Comparison of ENCODE assay signal across 8 cellular contexts in the genomic region with DNA sequence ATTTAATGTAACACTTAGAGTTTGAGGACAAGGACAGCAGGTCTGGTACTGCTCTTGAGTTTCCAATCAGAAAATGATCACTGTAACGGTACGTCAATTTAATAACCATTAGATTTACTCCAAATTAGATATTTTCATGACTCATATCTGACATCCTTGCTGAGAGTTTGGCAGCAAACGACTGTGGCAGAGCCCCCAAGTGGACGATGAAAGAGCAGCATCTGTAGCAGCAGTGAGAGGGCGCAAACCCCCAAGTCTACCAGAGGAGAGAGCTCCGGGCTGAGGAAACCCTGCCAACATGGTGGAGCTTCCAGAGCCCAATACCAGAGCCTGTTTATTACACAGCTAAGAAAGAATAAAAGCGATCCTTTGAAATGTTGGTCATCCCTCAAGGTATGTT.
DNase-seq lines count a peak whose midpoint lies in the region; ATAC-seq and TF ChIP-seq lines count a peak whose summit lies in the region.

No MANE protein-coding gene starts in this region.

- no peaks in the 10 kb centered on the region for H3K9me3 ChIP-seq in CD8-positive, alpha-beta T cell (ENCODE audit: low read length)
- H3K9me3 ChIP-seq in left ventricle myocardium inferior (replicated peaks) = no peaks in the 10 kb centered on the region
- no peaks in the 10 kb centered on the region for H3K9me3 ChIP-seq in gastrocnemius medialis

- no peaks in the 10 kb centered on the region for H3K36me3 Mint-ChIP-seq in CD8-positive, alpha-beta T cell
- no peaks in the 10 kb centered on the region for H3K36me3 Mint-ChIP-seq in activated T-cell treated with anti-CD3 and anti-CD28 coated beads, Interleukin-2, amount 50 U/mL, for 4 hours (ENCODE audit: insufficient read depth)

- H3K27me3 ChIP-seq in CD8-positive, alpha-beta T cell (ENCODE audit: insufficient read depth, low read length) = no peaks in the 10 kb centered on the region
- H3K27me3 ChIP-seq in left ventricle myocardium inferior (ENCODE audit: low read depth) = no peaks in the 10 kb centered on the region
- no peaks in the 10 kb centered on the region for H3K27me3 ChIP-seq in gastrocnemius medialis

- POLR2A ChIA-PET in CD8-positive, alpha-beta T cell (lab: Charles Lee) = no interaction called here

- no peak overlapping the region for H3K4me3 ChIP-seq in CD8-positive, alpha-beta T cell (ENCODE audit: low read depth, low read length)
- no peak overlapping the region for H3K4me3 ChIP-seq in left ventricle myocardium inferior
- H3K4me3 ChIP-seq in gastrocnemius medialis = no peak overlapping the region

- DNase-seq in CD8-positive, alpha-beta T cell = no peak
- DNase-seq in NCI-H1417 (lab: John Stamatoyannopoulos, UW) = peak; percentile 10 to 79 (median 54)
- no peak for DNase-seq in activated T-cell treated with anti-CD3 and anti-CD28 coated beads, Interleukin-2, amount 50 U/mL, for 4 hours
- peak; percentile 56 for DNase-seq in left ventricle myocardium inferior
- peak; percentile 45 for DNase-seq in stimulated activated CD4-positive, alpha-beta T cell treated with anti-CD3 and anti-CD28 coated beads, Interleukin-15, amount 100 ng/mL, for 24 hours
- no peak for DNase-seq in gastrocnemius medialis

- no peaks in the 10 kb centered on the region for H3K36me3 ChIP-seq in CD8-positive, alpha-beta T cell (ENCODE audit: insufficient read depth, low read length)
- H3K36me3 ChIP-seq in left ventricle myocardium inferior (no peaks in the 10 kb centered on the region), gastrocnemius medialis (no peaks in the 10 kb centered on the region)

- H3K4me1 ChIP-seq in CD8-positive, alpha-beta T cell (ENCODE audit: insufficient read depth, low read length) = no peaks in the 10 kb centered on the region
- H3K4me1 ChIP-seq in left ventricle myocardium inferior (no peaks in the 10 kb centered on the region), gastrocnemius medialis (no peaks in the 10 kb centered on the region)

- H3K27ac ChIP-seq in CD8-positive, alpha-beta T cell (ENCODE audit: low read depth, low read length) = no peak overlapping the region
- H3K27ac ChIP-seq in left ventricle myocardium inferior (replicated peaks) = no peak overlapping the region
- no peak overlapping the region for H3K27ac ChIP-seq in gastrocnemius medialis

- in situ Hi-C loops in gastrocnemius medialis (cut with MboI; ENCODE audit: low sequenced_read_pairs in 4 of 4) = no loop called here

- H3K9me3 Mint-ChIP-seq in CD8-positive, alpha-beta T cell = no peaks in the 10 kb centered on the region
- no peaks in the 10 kb centered on the region for H3K9me3 Mint-ChIP-seq in activated T-cell treated with anti-CD3 and anti-CD28 coated beads, Interleukin-2, amount 50 U/mL, for 4 hours

- no peak for ATAC-seq in CD8-positive, alpha-beta T cell
- peak; percentile 100 for ATAC-seq in GM18867 (IDR thresholded peaks at IDR 0.05; ENCODE audit: unreplicated experiment)
- peak; percentile 100 for ATAC-seq in HG02938 (IDR thresholded peaks at IDR 0.05; ENCODE audit: unreplicated experiment)
- ATAC-seq in activated T-cell treated with anti-CD3 and anti-CD28 coated beads, Interleukin-2, amount 50 U/mL, for 4 hours = peak; percentile 48 to 56
- ATAC-seq in gastrocnemius medialis = no peak

- H3K4me3 Mint-ChIP-seq in CD8-positive, alpha-beta T cell = no peak overlapping the region
- no peak overlapping the region for H3K4me3 Mint-ChIP-seq in activated T-cell treated with anti-CD3 and anti-CD28 coated beads, Interleukin-2, amount 50 U/mL, for 4 hours

- CTCF ChIA-PET in CD8-positive, alpha-beta T cell (lab: Charles Lee) = interaction anchor here (0.7 to 1.6 kb wide), 2 partner anchors 8 to 21 kb away, joined by 3 to 4 read pairs; no protein-coding TSS in a partner anchor

- intact Hi-C loops in CD8-positive, alpha-beta T cell (cut with DNase I, micrococcal nuclease) = no loop called here
- intact Hi-C loops in left ventricle myocardium inferior (cut with micrococcal nuclease) (no loop called here), gastrocnemius medialis (cut with DNase I; ENCODE audit: low total_unique reads) (no loop called here)

- H3K27me3 Mint-ChIP-seq in CD8-positive, alpha-beta T cell (ENCODE audit: low read depth) = peaks cover 25% of the 10 kb centered on the region
- peaks cover 28% of the 10 kb centered on the region for H3K27me3 Mint-ChIP-seq in activated T-cell treated with anti-CD3 and anti-CD28 coated beads, Interleukin-2, amount 50 U/mL, for 4 hours (ENCODE audit: low read depth)

- peak; percentile 15 for TF ChIP-seq CTCF in CD8-positive, alpha-beta T cell (IDR thresholded peaks at IDR 0.05)
- TF ChIP-seq CTCF in left ventricle myocardium inferior (IDR thresholded peaks at IDR 0.05; ENCODE audit: borderline replicate concordance) (peak; percentile 75), gastrocnemius medialis (IDR thresholded peaks at IDR 0.05 in 4 of 5, conservative IDR thresholded peaks at IDR 0.05 in 1 of 5) (peak in 1 of 5 experiments; percentile 38)

- H3K4me1 Mint-ChIP-seq in CD8-positive, alpha-beta T cell (ENCODE audit: low read depth) = no peaks in the 10 kb centered on the region
- no peaks in the 10 kb centered on the region for H3K4me1 Mint-ChIP-seq in activated T-cell treated with anti-CD3 and anti-CD28 coated beads, Interleukin-2, amount 50 U/mL, for 4 hours (ENCODE audit: low read depth)

- TF ChIP-seq POLR2A in gastrocnemius medialis (IDR thresholded peaks at IDR 0.05) = no peak

- no peak overlapping the region for H3K27ac Mint-ChIP-seq in CD8-positive, alpha-beta T cell

Comparison
In these comparisons a context has a peak if more than half of its experiments do, and no peak if none do; other contexts are left out.
1. ATAC-seq: peak in GM18867 (single experiment), HG02938 (single experiment) and activated T-cell treated with anti-CD3 and anti-CD28 coated beads, Interleukin-2, amount 50 U/mL, for 4 hours (2 of 2); none in CD8-positive, alpha-beta T cell (single experiment) and gastrocnemius medialis (0 of 2).
2. DNase-seq: peak in NCI-H1417 (3 of 3), left ventricle myocardium inferior (single experiment) and stimulated activated CD4-positive, alpha-beta T cell treated with anti-CD3 and anti-CD28 coated beads, Interleukin-15, amount 100 ng/mL, for 24 hours (single experiment); none in CD8-positive, alpha-beta T cell (0 of 7), activated T-cell treated with anti-CD3 and anti-CD28 coated beads, Interleukin-2, amount 50 U/mL, for 4 hours (single experiment) and gastrocnemius medialis (0 of 2).